Comparison of ENCODE assay signal across 15 cellular contexts in genomic region chr12:62808166-62808879, GRCh38.
DNase-seq lines count a peak whose midpoint lies in the region; ATAC-seq lines count a peak whose summit lies in the region.
"Had no signal": no experiment of that assay in that cellular context is flagged by ENCODE, and none has a peak within 500 bp of the region (broad histone marks: within the 10 kb centered on the region; RNA-seq: fewer than 3 reads in every experiment).

No MANE protein-coding gene starts in this region.

- H4K91ac ChIP-seq in neuronal stem cell (ENCODE audit: low read depth, low read length, poor library complexity), result no peak overlapping the region

- H2BK120ac ChIP-seq in neuronal stem cell (ENCODE audit: low read depth, low read length), result no peak overlapping the region

- no peak overlapping the region for H2AK5ac ChIP-seq in neuronal stem cell (ENCODE audit: low read depth, low read length)

- H3K36me3 Mint-ChIP-seq in activated T-cell treated with anti-CD3 and anti-CD28 coated beads, Interleukin-2, amount 50 U/mL, for 72 hours (ENCODE audit: insufficient read depth in 2 of 2), result peaks cover 0 to 2% of the 10 kb centered on the region in 2 donors
- H3K36me3 Mint-ChIP-seq in activated T-cell treated with anti-CD3 and anti-CD28 coated beads, Interleukin-2, amount 50 U/mL, for 24 hours (ENCODE audit: low read depth), result no peaks in the 10 kb centered on the region
- H3K36me3 Mint-ChIP-seq in stimulated activated naive B cell treated with anti-CD40 and anti-IgM and Interleukin-4, amounts not matched to agents 10 μg/mL and 1 μg/mL and 100 μg/mL, for 72 hours, result no peaks in the 10 kb centered on the region
- H3K36me3 Mint-ChIP-seq: activated naive CD4-positive, alpha-beta T cell treated with anti-CD3 and anti-CD28 coated beads, Interleukin-2, amount 50 U/mL, for 24 hours; natural killer cell treated with Interleukin-12 subunit alpha and Interleukin-12 subunit beta and Interleukin-15 and Interleukin-18, amount 100 ng/mL, for 72 hours had no signal

- H3K36me3 ChIP-seq in neuronal stem cell (replicated peaks in 1 of 2; ENCODE audit: control insufficient read depth in 2 of 2, insufficient read depth in 2 of 2, low read length in 2 of 2), result peaks cover 0 to 2% of the 10 kb centered on the region in 2 donors

- H3K4me1 ChIP-seq in neuronal stem cell (ENCODE audit: control insufficient read depth in 2 of 2, insufficient read depth in 1 of 2, low read depth in 1 of 2, low read length in 2 of 2), result peaks cover 0 to 3% of the 10 kb centered on the region in 2 donors

- no peak overlapping the region for H4K8ac ChIP-seq in neuronal stem cell (ENCODE audit: low read depth, low read length)

- no peak overlapping the region for H3K4ac ChIP-seq in neuronal stem cell (ENCODE audit: low read length)

- ATAC-seq in activated T-cell treated with anti-CD3 and anti-CD28 coated beads, Interleukin-2, amount 50 U/mL, for 72 hours (replicated peaks in 1 of 2), result peak; percentile 87 to 90
- peak; percentile 75 for ATAC-seq in GM21723 (IDR thresholded peaks at IDR 0.05; ENCODE audit: unreplicated experiment)
- peak; percentile 77 for ATAC-seq in HG03439 (IDR thresholded peaks at IDR 0.05; ENCODE audit: unreplicated experiment)
- ATAC-seq in stimulated activated naive B cell treated with anti-CD40 and anti-IgM and Interleukin-4, amounts not matched to agents 10 μg/mL and 1 μg/mL and 100 μg/mL, for 72 hours (replicated peaks), result peak; percentile 52 to 55

- no peak overlapping the region for H3K18ac ChIP-seq in neuronal stem cell (ENCODE audit: low read length)

- no peak overlapping the region for H3K4me2 ChIP-seq in neuronal stem cell (ENCODE audit: insufficient read depth, low read length, poor library complexity, severe bottlenecking)

- H3K4me3 Mint-ChIP-seq in activated T-cell treated with anti-CD3 and anti-CD28 coated beads, Interleukin-2, amount 50 U/mL, for 72 hours, result no peak overlapping the region
- no peak overlapping the region for H3K4me3 Mint-ChIP-seq in activated T-cell treated with anti-CD3 and anti-CD28 coated beads, Interleukin-2, amount 50 U/mL, for 24 hours
- H3K4me3 Mint-ChIP-seq in stimulated activated naive B cell treated with anti-CD40 and anti-IgM and Interleukin-4, amounts not matched to agents 10 μg/mL and 1 μg/mL and 100 μg/mL, for 72 hours, result no peak overlapping the region
- H3K4me3 Mint-ChIP-seq: activated naive CD4-positive, alpha-beta T cell treated with anti-CD3 and anti-CD28 coated beads, Interleukin-2, amount 50 U/mL, for 24 hours; natural killer cell treated with Interleukin-12 subunit alpha and Interleukin-12 subunit beta and Interleukin-15 and Interleukin-18, amount 100 ng/mL, for 72 hours had no signal

- no peak overlapping the region for H3K9ac ChIP-seq in neuronal stem cell (ENCODE audit: low read depth, low read length, poor library complexity)

- H3K27me3 ChIP-seq in neuronal stem cell (ENCODE audit: control insufficient read depth in 3 of 3, insufficient read depth in 3 of 3, low read depth in 1 of 3, low read length in 3 of 3), result no peaks in the 10 kb centered on the region

- no peak overlapping the region for H2BK12ac ChIP-seq in neuronal stem cell (ENCODE audit: low read length)

- H3K4me3 ChIP-seq in neuronal stem cell (ENCODE audit: low read length in 2 of 2), result no peak overlapping the region

- H3K27me3 Mint-ChIP-seq in activated T-cell treated with anti-CD3 and anti-CD28 coated beads, Interleukin-2, amount 50 U/mL, for 72 hours (ENCODE audit: low read depth), result peaks cover 23% of the 10 kb centered on the region
- peaks cover 13% of the 10 kb centered on the region for H3K27me3 Mint-ChIP-seq in activated T-cell treated with anti-CD3 and anti-CD28 coated beads, Interleukin-2, amount 50 U/mL, for 24 hours
- no peaks in the 10 kb centered on the region for H3K27me3 Mint-ChIP-seq in stimulated activated naive B cell treated with anti-CD40 and anti-IgM and Interleukin-4, amounts not matched to agents 10 μg/mL and 1 μg/mL and 100 μg/mL, for 72 hours
- H3K27me3 Mint-ChIP-seq: activated naive CD4-positive, alpha-beta T cell treated with anti-CD3 and anti-CD28 coated beads, Interleukin-2, amount 50 U/mL, for 24 hours had no signal

- H2BK5ac ChIP-seq in neuronal stem cell (ENCODE audit: low read length), result no peak overlapping the region

- no peak overlapping the region for H3K27ac Mint-ChIP-seq in activated T-cell treated with anti-CD3 and anti-CD28 coated beads, Interleukin-2, amount 50 U/mL, for 72 hours
- H3K27ac Mint-ChIP-seq in activated T-cell treated with anti-CD3 and anti-CD28 coated beads, Interleukin-2, amount 50 U/mL, for 24 hours, result no peak overlapping the region
- no peak overlapping the region for H3K27ac Mint-ChIP-seq in stimulated activated naive B cell treated with anti-CD40 and anti-IgM and Interleukin-4, amounts not matched to agents 10 μg/mL and 1 μg/mL and 100 μg/mL, for 72 hours
- H3K27ac Mint-ChIP-seq: activated naive CD4-positive, alpha-beta T cell treated with anti-CD3 and anti-CD28 coated beads, Interleukin-2, amount 50 U/mL, for 24 hours; natural killer cell treated with Interleukin-12 subunit alpha and Interleukin-12 subunit beta and Interleukin-15 and Interleukin-18, amount 100 ng/mL, for 72 hours had no signal

- H3K9me3 Mint-ChIP-seq in activated T-cell treated with anti-CD3 and anti-CD28 coated beads, Interleukin-2, amount 50 U/mL, for 72 hours, result peaks cover 0 to 1% of the 10 kb centered on the region in 2 donors
- H3K9me3 Mint-ChIP-seq in activated T-cell treated with anti-CD3 and anti-CD28 coated beads, Interleukin-2, amount 50 U/mL, for 24 hours, result no peaks in the 10 kb centered on the region
- H3K9me3 Mint-ChIP-seq in stimulated activated naive B cell treated with anti-CD40 and anti-IgM and Interleukin-4, amounts not matched to agents 10 μg/mL and 1 μg/mL and 100 μg/mL, for 72 hours, result peaks cover 4 to 5% of the 10 kb centered on the region in 2 donors
- H3K9me3 Mint-ChIP-seq: activated naive CD4-positive, alpha-beta T cell treated with anti-CD3 and anti-CD28 coated beads, Interleukin-2, amount 50 U/mL, for 24 hours; natural killer cell treated with Interleukin-12 subunit alpha and Interleukin-12 subunit beta and Interleukin-15 and Interleukin-18, amount 100 ng/mL, for 72 hours had no signal

- H3K23ac ChIP-seq in neuronal stem cell (ENCODE audit: low read depth, low read length, poor library complexity), result no peak overlapping the region

- peaks cover 26% of the 10 kb centered on the region for H3K4me1 Mint-ChIP-seq in activated T-cell treated with anti-CD3 and anti-CD28 coated beads, Interleukin-2, amount 50 U/mL, for 72 hours (ENCODE audit: low read depth)
- H3K4me1 Mint-ChIP-seq in activated T-cell treated with anti-CD3 and anti-CD28 coated beads, Interleukin-2, amount 50 U/mL, for 24 hours (ENCODE audit: low read depth), result peaks cover 18% of the 10 kb centered on the region
- H3K4me1 Mint-ChIP-seq in stimulated activated naive B cell treated with anti-CD40 and anti-IgM and Interleukin-4, amounts not matched to agents 10 μg/mL and 1 μg/mL and 100 μg/mL, for 72 hours, result peaks cover 6% of the 10 kb centered on the region in 2 donors

- no peak overlapping the region for H2BK15ac ChIP-seq in neuronal stem cell (ENCODE audit: low read length)

- peaks cover 2 to 3% of the 10 kb centered on the region in 2 donors for H3K9me3 ChIP-seq in neuronal stem cell (replicated peaks in 1 of 2; ENCODE audit: control insufficient read depth in 2 of 2, insufficient read depth in 1 of 2, low read depth in 1 of 2, low read length in 2 of 2)

- DNase-seq in activated T-cell treated with anti-CD3 and anti-CD28 coated beads, Interleukin-2, amount 50 U/mL, for 72 hours, result peak; percentile 30 to 37
- DNase-seq in activated T-cell treated with anti-CD3 and anti-CD28 coated beads, Interleukin-2, amount 50 U/mL, for 24 hours, result no peak
- no peak for DNase-seq in stimulated activated naive B cell treated with anti-CD40 and anti-IgM and Interleukin-4, amounts not matched to agents 10 μg/mL and 1 μg/mL and 100 μg/mL, for 72 hours
- DNase-seq in glomerular visceral epithelial cell (ENCODE audit: extremely low spot score), result no peak
- DNase-seq in neuronal stem cell (ENCODE audit: low spot score), result no peak
- DNase-seq in stimulated activated CD8-positive, alpha-beta memory T cell treated with anti-CD3 and anti-CD28 coated beads, Interleukin-4, amount 100 ng/mL, for 48 hours, result no peak
- DNase-seq: islet precursor cell; NCI-H1694 treated with DMSO at 0.1 percent for 48 hours; stimulated activated CD4-positive, alpha-beta T cell treated with anti-CD3 and anti-CD28 coated beads, Interleukin-15, amount 100 ng/mL, for 24 hours; stimulated activated naive CD4-positive, alpha-beta T cell had no signal

- WGBS in neuronal stem cell (ENCODE audit: extremely low coverage in 2 of 2, insufficient read length in 2 of 2, insufficient replicate concordance in 1 of 2), 2 donors, result 100% methylated on average over 1 of the region's 4 CpGs; no CpG with 5 or more reads in 1 of the 2 donors

- H3K14ac ChIP-seq in neuronal stem cell (ENCODE audit: low read length), result no peak overlapping the region

- H3K27ac ChIP-seq in neuronal stem cell (replicated peaks; ENCODE audit: low read length), result no peak overlapping the region
- H3K27ac ChIP-seq: VCaP had no signal

- no peaks in the 10 kb centered on the region for H3K79me1 ChIP-seq in neuronal stem cell (ENCODE audit: low read depth, low read length)

- H2AFZ ChIP-seq in neuronal stem cell (ENCODE audit: low read length), result no peak overlapping the region

Comparison
In these comparisons a context has a peak if more than half of its experiments do, and no peak if none do; other contexts are left out.
1. DNase-seq: peak in activated T-cell treated with anti-CD3 and anti-CD28 coated beads, Interleukin-2, amount 50 U/mL, for 72 hours (2 of 2); none in activated T-cell treated with anti-CD3 and anti-CD28 coated beads, Interleukin-2, amount 50 U/mL, for 24 hours (single experiment), stimulated activated naive B cell treated with anti-CD40 and anti-IgM and Interleukin-4, amounts not matched to agents 10 μg/mL and 1 μg/mL and 100 μg/mL, for 72 hours (single experiment), glomerular visceral epithelial cell (single experiment), neuronal stem cell (single experiment) and stimulated activated CD8-positive, alpha-beta memory T cell treated with anti-CD3 and anti-CD28 coated beads, Interleukin-4, amount 100 ng/mL, for 48 hours (single experiment).
2. Peak in every context shown above with its lines, with median percentiles within 50 percentile points of each other: ATAC-seq.